In genomic region chr13:50459658-50460057, GRCh38 we compare ENCODE assay signal across 10 cellular contexts.
"Had no signal": no experiment of that assay in that cellular context is flagged by ENCODE, and none has a peak within 500 bp of the region (broad histone marks: within the 10 kb centered on the region; RNA-seq: fewer than 3 reads in every experiment).

No MANE protein-coding gene starts in this region.

- H3K9ac ChIP-seq: KMS-11 had no signal

- H3K27ac ChIP-seq: HL-60, KMS-11 had no signal

- H3K4me3 Mint-ChIP-seq: GM23338, H9 had no signal

- H3K9me3 Mint-ChIP-seq: GM23338, H9 had no signal

- DNase-seq: H9, HCEC 1CT, Kasumi-1, KBM-7 had no signal

- H3K4me2 ChIP-seq: GM23338, KMS-11 had no signal

- H3K4me3 ChIP-seq: GM23338 had no signal

- ATAC-seq: GM23338 had no signal

- FAIRE-seq: H1, H54, HTR-8/SVneo had no signal

- H3K4me1 Mint-ChIP-seq: GM23338, H9 had no signal

- H2AFZ ChIP-seq: GM23338 had no signal

- H3K27ac Mint-ChIP-seq: GM23338 had no signal
